In the genomic region with DNA sequence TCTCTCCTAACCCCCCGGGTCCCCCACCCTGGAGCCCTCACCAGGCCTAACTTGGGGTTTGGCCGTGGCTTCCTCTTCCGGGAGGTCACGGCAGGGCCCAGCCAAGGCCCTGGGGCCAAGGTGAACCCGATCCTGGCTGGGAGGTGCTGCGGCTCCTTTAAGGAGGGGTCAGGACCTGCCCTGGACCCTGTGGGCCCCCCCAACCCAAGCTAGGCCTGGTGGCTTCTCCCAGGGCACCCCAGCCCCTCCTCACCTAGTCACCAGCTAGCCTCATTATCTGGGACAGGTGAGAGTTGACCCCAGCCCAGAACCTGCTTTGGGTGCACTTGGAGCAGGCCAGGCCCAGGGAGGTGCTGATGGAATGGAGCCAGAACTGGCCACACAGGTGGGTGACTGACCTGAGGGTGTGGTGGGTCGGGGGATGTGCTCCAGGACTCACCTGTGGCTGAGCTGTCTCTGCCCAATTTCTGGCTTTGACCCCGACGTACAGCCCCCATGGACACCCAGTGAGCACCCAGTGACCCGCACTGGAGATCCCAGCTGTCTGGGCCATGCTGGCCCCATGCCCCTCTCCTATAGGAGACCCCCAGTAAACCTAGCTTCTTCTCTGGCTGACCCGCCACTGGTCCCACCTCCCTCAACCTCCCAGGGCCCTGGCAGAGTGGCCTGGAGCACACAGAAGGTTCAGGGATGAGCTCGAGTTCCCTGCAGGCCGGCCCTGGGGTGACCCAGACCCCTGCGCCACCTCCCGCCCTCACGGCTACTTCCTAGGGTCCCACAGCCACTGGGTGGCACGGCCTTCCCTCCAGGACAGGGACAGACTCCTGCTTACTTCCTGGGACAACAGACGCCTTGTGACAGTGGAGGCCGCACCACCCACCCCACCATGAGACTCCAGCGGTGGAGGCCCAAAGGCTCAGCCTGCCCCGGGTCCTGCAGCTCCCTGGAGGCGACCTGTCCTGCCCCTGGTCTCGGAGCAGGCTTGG, we compare ENCODE assay signal across 10 cellular contexts. TPM values are rescaled to one million over a fixed set of nuclear protein-coding genes. Genes with fewer than 3 reads are reported as not detected.
DNase-seq lines count a peak whose midpoint lies in the region; ATAC-seq and TF ChIP-seq lines count a peak whose summit lies in the region.
"Had no signal": no experiment of that assay in that cellular context is flagged by ENCODE, and none has a peak within 500 bp of the region (broad histone marks: within the 10 kb centered on the region; RNA-seq: fewer than 3 reads in every experiment).

No MANE protein-coding gene starts in this region.

- peak overlapping the region; percentile 87 for H3K27ac Mint-ChIP-seq in activated naive CD4-positive, alpha-beta T cell treated with anti-CD3 and anti-CD28 coated beads, Interleukin-2, amount 10 ng/mL, durations not matched to agents 7 days and 5 days

- intact Hi-C loops in body of pancreas (cut with DNase I): no loop called here

- H3K27me3 Mint-ChIP-seq in activated naive CD4-positive, alpha-beta T cell treated with anti-CD3 and anti-CD28 coated beads, Interleukin-2, amount 10 ng/mL, durations not matched to agents 7 days and 5 days: no peaks in the 10 kb centered on the region

- no peak overlapping the region for H3K9ac ChIP-seq in muscle layer of colon (ENCODE audit: low read length)

- peak overlapping the region; percentile 50 for H3K4me3 Mint-ChIP-seq in activated naive CD4-positive, alpha-beta T cell treated with anti-CD3 and anti-CD28 coated beads, Interleukin-2, amount 10 ng/mL, durations not matched to agents 7 days and 5 days
- H3K4me3 Mint-ChIP-seq: CD14-positive monocyte had no signal

- H3K27ac ChIP-seq in body of pancreas (peak overlapping the region; percentile 96 to 100 (median 98)), muscle layer of colon (ENCODE audit: low read depth, low read length) (peak overlapping the region; percentile 56), urinary bladder (ENCODE audit: low read depth) (peak overlapping the region; percentile 68)

- H3K4me3 ChIP-seq in body of pancreas (no peak overlapping the region), muscle layer of colon (ENCODE audit: low read depth in 1 of 2, low read length in 2 of 2) (no peak overlapping the region), urinary bladder (ENCODE audit: low read depth, low read length) (no peak overlapping the region)

- DNase-seq in activated naive CD4-positive, alpha-beta T cell treated with anti-CD3 and anti-CD28 coated beads, Interleukin-2, amount 10 ng/mL, durations not matched to agents 7 days and 5 days: no peak
- DNase-seq in activated naive CD4-positive, alpha-beta T cell treated with Interleukin-2 at 50 U/mL for 16 hours: no peak
- DNase-seq in body of pancreas: peak in 1 of 4 donors; percentile 11
- no peak for DNase-seq in AG20443 (ENCODE audit: low spot score)
- no peak for DNase-seq in hepatic stellate cell (ENCODE audit: low spot score)
- DNase-seq in GM19240 (ENCODE audit: insufficient read length, low spot score): no peak
- DNase-seq: anterior cingulate cortex had no signal

- TF ChIP-seq POLR2A in body of pancreas (IDR thresholded peaks at IDR 0.05): no peak

- H3K9me3 Mint-ChIP-seq in activated naive CD4-positive, alpha-beta T cell treated with anti-CD3 and anti-CD28 coated beads, Interleukin-2, amount 10 ng/mL, durations not matched to agents 7 days and 5 days: no peaks in the 10 kb centered on the region
- H3K9me3 Mint-ChIP-seq: CD14-positive monocyte had no signal

- H3K36me3 ChIP-seq in body of pancreas (replicated peaks in 1 of 2; ENCODE audit: insufficient read depth in 1 of 2, low read depth in 2 of 2) (no peaks in the 10 kb centered on the region), muscle layer of colon (ENCODE audit: insufficient read depth, low read length) (no peaks in the 10 kb centered on the region), urinary bladder (ENCODE audit: insufficient read depth) (no peaks in the 10 kb centered on the region)

- CTCF ChIA-PET in activated naive CD4-positive, alpha-beta T cell treated with anti-CD3 and anti-CD28 coated beads, Interleukin-2, amount 10 ng/mL, durations not matched to agents 7 days and 5 days (lab: Charles Lee): interaction anchor here (2.6 kb wide), 1 partner anchor 11 kb away, joined by 14 read pairs; no protein-coding TSS in a partner anchor

- peaks cover 76% of the 10 kb centered on the region for H3K4me1 Mint-ChIP-seq in activated naive CD4-positive, alpha-beta T cell treated with anti-CD3 and anti-CD28 coated beads, Interleukin-2, amount 10 ng/mL, durations not matched to agents 7 days and 5 days

- peaks cover 1% of the 10 kb centered on the region for H3K36me3 Mint-ChIP-seq in activated naive CD4-positive, alpha-beta T cell treated with anti-CD3 and anti-CD28 coated beads, Interleukin-2, amount 10 ng/mL, durations not matched to agents 7 days and 5 days
- H3K36me3 Mint-ChIP-seq: CD14-positive monocyte had no signal

- no peak for ATAC-seq in body of pancreas

- H3K9me3 ChIP-seq in body of pancreas (no peaks in the 10 kb centered on the region), muscle layer of colon (ENCODE audit: low read length) (no peaks in the 10 kb centered on the region)

- no peak for TF ChIP-seq CTCF in body of pancreas (IDR thresholded peaks at IDR 0.05)

- H3K27me3 ChIP-seq in body of pancreas (no peaks in the 10 kb centered on the region), muscle layer of colon (ENCODE audit: control insufficient read depth in 1 of 2, insufficient read depth in 2 of 2, low read length in 2 of 2) (no peaks in the 10 kb centered on the region)

- 82 to 87% methylated on average over 9 to 18 of the region's 23 CpGs for WGBS in body of pancreas, 2 donors
- 78% methylated on average over 23 of the region's 23 CpGs for WGBS in urinary bladder

- H3K4me1 ChIP-seq in body of pancreas (peaks cover 81% of the 10 kb centered on the region), muscle layer of colon (ENCODE audit: insufficient read depth, low read length) (peaks cover 39% of the 10 kb centered on the region), urinary bladder (ENCODE audit: insufficient read depth) (peaks cover 6% of the 10 kb centered on the region)

RNA-seq across cellular contexts. Expression of gene MKNK2, which starts 6.7 kb away (rescaled TPM):
- total RNA-seq in body of pancreas (100 to 1,000 TPM; 180 to 273 TPM), urinary bladder (21.5 TPM)
- polyA plus RNA-seq in urinary bladder: 144 TPM

RNA-seq across cellular contexts. Expression of gene MOB3A, which starts 38.3 kb away (rescaled TPM):
- total RNA-seq in body of pancreas: 10 to 100 TPM; 11.7 to 22.1 TPM
- total RNA-seq in urinary bladder: 15.9 TPM
- polyA plus RNA-seq in urinary bladder: 40.1 TPM

RNA-seq across cellular contexts. Expression of gene IZUMO4, which starts 38.9 kb away (rescaled TPM):
- total RNA-seq in body of pancreas: 1 to 10 TPM; 3.4 to 4.0 TPM
- total RNA-seq in urinary bladder: 1.5 TPM
- polyA plus RNA-seq in urinary bladder: 9.2 TPM

RNA-seq across cellular contexts. Expression of gene BTBD2, which starts 42.3 kb away (rescaled TPM):
- total RNA-seq in body of pancreas: 10 to 100 TPM; 42.3 to 44.8 TPM
- 38.0 TPM for total RNA-seq in urinary bladder
- 83.0 TPM for polyA plus RNA-seq in urinary bladder
